Comparison of ENCODE assay signal across 8 cellular contexts in the genomic region with DNA sequence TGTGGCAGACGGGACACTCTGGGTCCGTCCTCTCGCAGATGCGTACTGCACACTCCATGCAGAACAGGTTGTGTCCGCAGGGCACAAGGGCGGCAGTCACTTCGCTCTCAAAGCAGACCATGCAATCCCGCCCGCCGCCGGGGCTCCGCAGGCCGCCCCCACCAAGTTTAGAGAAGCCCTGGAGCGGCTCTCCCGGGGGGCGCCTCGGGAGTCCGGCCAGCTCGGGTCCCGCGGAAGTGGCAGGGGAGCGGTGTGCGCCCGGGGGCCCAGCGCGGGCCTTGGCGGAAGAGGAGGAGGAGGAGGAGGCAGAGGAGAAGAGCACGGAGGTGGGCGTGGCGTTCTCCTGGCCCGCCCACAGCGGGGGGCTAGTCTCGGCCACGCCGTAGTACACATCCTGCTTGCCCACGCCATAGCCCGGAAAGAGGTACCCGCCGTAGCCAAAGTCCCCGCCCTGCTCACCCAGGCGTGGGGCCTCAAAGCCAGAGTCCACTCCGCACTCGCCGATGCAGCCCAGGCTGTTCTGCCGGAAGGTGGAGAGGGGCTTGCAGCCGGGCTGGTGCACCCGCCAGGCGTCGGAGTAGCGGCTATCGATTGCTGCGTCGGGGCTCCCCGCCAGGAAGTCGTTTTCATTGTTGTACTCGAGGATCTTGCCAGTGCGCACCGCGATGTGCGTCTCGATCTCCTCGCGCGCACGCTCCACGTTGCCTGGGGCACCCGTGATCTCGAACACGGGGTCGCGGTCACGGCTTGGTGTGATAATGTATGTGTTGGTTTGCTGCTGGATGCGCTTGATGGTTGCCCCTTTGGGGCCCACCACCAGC. TPM values are rescaled to one million over a fixed set of nuclear protein-coding genes. Genes with fewer than 3 reads are reported as not detected.
A peak's percentile ranks its signal among the peaks of the same experiment; 100 is the strongest.
DNase-seq lines count a peak whose midpoint lies in the region; ATAC-seq and TF ChIP-seq lines count a peak whose summit lies in the region.
"Had no signal": no experiment of that assay in that cellular context is flagged by ENCODE, and none has a peak within 500 bp of the region (broad histone marks: within the 10 kb centered on the region; RNA-seq: fewer than 3 reads in every experiment).

No MANE protein-coding gene starts in this region.

- H3K4me1 ChIP-seq in H9 (ENCODE audit: insufficient read depth, low read length) = peaks cover 32% of the 10 kb centered on the region
- H3K4me1 ChIP-seq in lower lobe of right lung = peaks cover 23% of the 10 kb centered on the region
- peaks cover 0 to 8% (median 8%) of the 10 kb centered on the region in 4 donors for H3K4me1 ChIP-seq in transverse colon

- ATAC-seq in lower lobe of right lung (peak; percentile 69 to 74), GM18873 (IDR thresholded peaks at IDR 0.05; ENCODE audit: low FRiP score, unreplicated experiment) (no peak)

- H2BK12ac ChIP-seq in H9 (ENCODE audit: insufficient read length, low read depth, low read length) = no peak overlapping the region

- H3K9me3 ChIP-seq in H9 (ENCODE audit: control insufficient read depth, low read depth, low read length) (no peaks in the 10 kb centered on the region), lower lobe of right lung (no peaks in the 10 kb centered on the region), transverse colon (no peaks in the 10 kb centered on the region)

- H2BK15ac ChIP-seq in H9 (ENCODE audit: low read depth, low read length) = no peak overlapping the region

- H3K4me1 Mint-ChIP-seq in H9 = peaks cover 75 to 81% of the 10 kb centered on the region in 2 experiments
- peaks cover 93% of the 10 kb centered on the region for H3K4me1 Mint-ChIP-seq in brain

- in situ Hi-C loops in transverse colon (cut with MboI; ENCODE audit: low pct_ligation_motif_present in 1 of 4, low pct_unique_long_range_greater_than_20kb in 1 of 4, low sequenced_read_pairs in 3 of 4) = loop anchor here in 1 of 4 donors (25.0 kb wide), 1 partner anchor 135 kb away; the partner anchor contains the start of gene PMF1

- H3K36me3 Mint-ChIP-seq in H9 (ENCODE audit: insufficient read depth in 1 of 3, low read depth in 3 of 3) (peaks cover 20 to 61% (median 57%) of the 10 kb centered on the region in 3 experiments; a peak in 6 of 7 replicates), brain (peaks cover 39% of the 10 kb centered on the region)

- H3K23me2 ChIP-seq in H9 (ENCODE audit: insufficient read length, low read depth, low read length, poor library complexity, severe bottlenecking) = peaks cover 13% of the 10 kb centered on the region

- TF ChIP-seq POLR2A in transverse colon (IDR thresholded peaks at IDR 0.05) = peak; percentile 34

- no peak for TF ChIP-seq CTCF in H9 (conservative IDR thresholded peaks at IDR 0.05)
- no peak for TF ChIP-seq CTCF in brain (conservative IDR thresholded peaks at IDR 0.05)
- no peak for TF ChIP-seq CTCF in lower lobe of right lung (IDR thresholded peaks at IDR 0.05)
- no peak for TF ChIP-seq CTCF in transverse colon (IDR thresholded peaks at IDR 0.05)

- no peak overlapping the region for H3T11ph ChIP-seq in H9 (ENCODE audit: low read length)

- H3K4me2 ChIP-seq in H9 (ENCODE audit: insufficient read depth, insufficient read length, low read length) = peak overlapping the region; percentile 0

- intact Hi-C loops in lower lobe of right lung (cut with DNase I) = no loop called here
- intact Hi-C loops in transverse colon (cut with DNase I; ENCODE audit: low total_unique reads) = no loop called here

- WGBS in H9 (ENCODE audit: extremely low coverage, insufficient read length, low lambda C conversion rate) = no CpG with 5 or more reads among the region's 73 CpGs
- 69 to 98% methylated on average over 8 to 41 of the region's 73 CpGs for WGBS in transverse colon (ENCODE audit: low coverage in 1 of 2), 2 donors

- no peak overlapping the region for H3K56ac ChIP-seq in H9 (ENCODE audit: insufficient read length, low read depth, low read length)

- no peaks in the 10 kb centered on the region for H3K79me1 ChIP-seq in H9 (ENCODE audit: insufficient read depth, low read depth, low read length, poor library complexity, severe bottlenecking)

- no peak overlapping the region for H2BK120ac ChIP-seq in H9 (ENCODE audit: low read depth, low read length, poor library complexity, severe bottlenecking)

- H3K27ac Mint-ChIP-seq in H9 = peak overlapping the region; percentile 61 to 86 (median 73); a peak in 5 of 7 replicates
- H3K27ac Mint-ChIP-seq in brain = peak overlapping the region in 2 of 5 experiments; percentile 85 to 99

- H3K27me3 ChIP-seq in H9 (ENCODE audit: insufficient read depth, low read length) (no peaks in the 10 kb centered on the region), lower lobe of right lung (ENCODE audit: low read depth) (no peaks in the 10 kb centered on the region), transverse colon (no peaks in the 10 kb centered on the region)

- no peak overlapping the region for H3K9ac ChIP-seq in H9 (ENCODE audit: extremely low read depth, insufficient read length, low read length)

- no peak overlapping the region; the same call in 1 of the 2 replicates for H3K14ac ChIP-seq in H9 (ENCODE audit: insufficient read depth, low read length)

- H2BK5ac ChIP-seq in H9 (ENCODE audit: insufficient read length, low read length) = no peak overlapping the region

- no peaks in the 10 kb centered on the region for H3K36me3 ChIP-seq in lower lobe of right lung
- no peaks in the 10 kb centered on the region for H3K36me3 ChIP-seq in transverse colon

- peaks cover 23% of the 10 kb centered on the region; the same call in 1 of the 2 replicates for H3K79me2 ChIP-seq in H9 (ENCODE audit: insufficient read depth, low read length)

- no peak overlapping the region for H3K4ac ChIP-seq in H9 (ENCODE audit: low read depth, low read length)

- no peak overlapping the region for H4K8ac ChIP-seq in H9 (replicated peaks; ENCODE audit: insufficient read length, low read depth, low read length)

- H3K9me3 Mint-ChIP-seq in H9 = no peaks in the 10 kb centered on the region; a peak in 1 of 5 replicates
- no peaks in the 10 kb centered on the region for H3K9me3 Mint-ChIP-seq in brain

- no peak for TF ChIP-seq EP300 in transverse colon (IDR thresholded peaks at IDR 0.05; ENCODE audit: low read depth)

- H4K91ac ChIP-seq in H9 (ENCODE audit: insufficient read length, low read depth, low read length) = no peak overlapping the region

- H4K5ac ChIP-seq in H9 (ENCODE audit: insufficient read length, low read depth, low read length) = no peak overlapping the region

- peak overlapping the region; percentile 58 for H3K4me3 ChIP-seq in lower lobe of right lung
- peak overlapping the region; percentile 24 to 50 (median 32) for H3K4me3 ChIP-seq in transverse colon

- no peaks in the 10 kb centered on the region for H4K20me1 ChIP-seq in H9 (ENCODE audit: control insufficient read depth, insufficient read depth, insufficient read length)

- H3K18ac ChIP-seq in H9 (ENCODE audit: insufficient read length, low read depth, low read length) = no peak overlapping the region

- peak; percentile 80 for DNase-seq in H9
- peak; percentile 64 for DNase-seq in lower lobe of right lung
- DNase-seq in transverse colon = peak; percentile 49
- no peak for DNase-seq in GF-D8 (lab: John Stamatoyannopoulos, UW)
- no peak for DNase-seq in midbrain (lab: John Stamatoyannopoulos, UW)
- DNase-seq: activated CD4-positive, alpha-beta T cell treated with anti-CD3 and anti-CD28 coated beads, Interleukin-2, amount 50 U/mL, for 48 hours had no signal

- H2AFZ ChIP-seq in H9 (ENCODE audit: low read length) = no peak overlapping the region

- H2BK20ac ChIP-seq in H9 (ENCODE audit: low read depth, low read length, poor library complexity, severe bottlenecking) = no peak overlapping the region

- no peak overlapping the region for H2AK5ac ChIP-seq in H9 (ENCODE audit: insufficient read length, low read length)

- H3K23ac ChIP-seq in H9 (ENCODE audit: insufficient read length, low read depth, low read length) = no peak overlapping the region

- H3K27me3 Mint-ChIP-seq in H9 (ENCODE audit: low read depth) = no peaks in the 10 kb centered on the region
- H3K27me3 Mint-ChIP-seq in brain = peaks cover 7% of the 10 kb centered on the region

- peak overlapping the region; percentile 46 to 65 for H3K4me3 Mint-ChIP-seq in H9
- peak overlapping the region; percentile 22 to 98 (median 96) for H3K4me3 Mint-ChIP-seq in brain

- no peak overlapping the region for H3K27ac ChIP-seq in H9 (ENCODE audit: insufficient read length, low read depth, low read length)
- peak overlapping the region; percentile 75 for H3K27ac ChIP-seq in lower lobe of right lung
- H3K27ac ChIP-seq in transverse colon = peak overlapping the region in 2 of 4 donors; percentile 53 to 64

RNA-seq across cellular contexts. Expression of gene MEX3A, which starts 5.4 kb away (rescaled TPM):
- total RNA-seq in H9 (2021) = 64.6 and 68.0 TPM in 2 replicates
- polyA plus RNA-seq in brain (ENCODE audit: insufficient read depth, low read depth, low replicate concordance) = 91.7 TPM
- total RNA-seq in lower lobe of right lung = 0.74 TPM
- under 1 TPM in 3 of 4 donors, not detected in 1; 0.14 to 0.60 (median 0.48) TPM for total RNA-seq in transverse colon

RNA-seq across cellular contexts. Expression of gene RAB25, which starts 15.9 kb away (rescaled TPM):
- total RNA-seq in H9 (2021) (42.8 and 43.1 TPM in 2 replicates), lower lobe of right lung (58.0 TPM), transverse colon (100 to 1,000 TPM; 140 to 213 (median 174) TPM)
- 113 TPM for polyA plus RNA-seq in brain (ENCODE audit: insufficient read depth, low read depth, low replicate concordance)

RNA-seq across cellular contexts. Expression of gene LAMTOR2, which starts 22.2 kb away (rescaled TPM):
- total RNA-seq in H9 (2021) (50.6 and 55.0 TPM in 2 replicates), lower lobe of right lung (66.5 TPM), transverse colon (10 to 100 TPM; 20.9 to 70.9 (median 47.5) TPM)
- polyA plus RNA-seq in brain (ENCODE audit: insufficient read depth, low read depth, low replicate concordance) = 126 TPM

RNA-seq across cellular contexts. Expression of gene UBQLN4, which starts 23.2 kb away (rescaled TPM):
- 45.6 and 49.4 TPM in 2 replicates for total RNA-seq in H9 (2021)
- 92.9 TPM for polyA plus RNA-seq in brain (ENCODE audit: insufficient read depth, low read depth, low replicate concordance)
- total RNA-seq in lower lobe of right lung = 32.5 TPM
- 10 to 100 TPM in 3 of 4 donors, 1 to 10 TPM in 1; 7.9 to 21.3 (median 16.1) TPM for total RNA-seq in transverse colon

RNA-seq across cellular contexts. Expression of gene LMNA, which starts 37.7 kb away (rescaled TPM):
- 51.0 and 52.7 TPM in 2 replicates for total RNA-seq in H9 (2021)
- 55.1 TPM for polyA plus RNA-seq in brain (ENCODE audit: insufficient read depth, low read depth, low replicate concordance)
- 235 TPM for total RNA-seq in lower lobe of right lung
- total RNA-seq in transverse colon = 100 to 1,000 TPM; 300 to 999 (median 324) TPM

Comparison
In these comparisons a context has a peak if more than half of its experiments do, and no peak if none do; other contexts are left out.
1. DNase-seq: peak in H9 (single experiment), lower lobe of right lung (single experiment) and transverse colon (single experiment); none in GF-D8 (single experiment) and midbrain (single experiment).
2. RNA of gene MEX3A, which starts 5.4 kb away (total RNA-seq): 64.6 to 68.0 TPM in H9; 0.74 TPM in lower lobe of right lung (single experiment) and 0.14 to 0.60 TPM in transverse colon; every median in the first group is over 10 times any median in the second.